ENCODE assay signal across 31 cellular contexts in the genomic region with DNA sequence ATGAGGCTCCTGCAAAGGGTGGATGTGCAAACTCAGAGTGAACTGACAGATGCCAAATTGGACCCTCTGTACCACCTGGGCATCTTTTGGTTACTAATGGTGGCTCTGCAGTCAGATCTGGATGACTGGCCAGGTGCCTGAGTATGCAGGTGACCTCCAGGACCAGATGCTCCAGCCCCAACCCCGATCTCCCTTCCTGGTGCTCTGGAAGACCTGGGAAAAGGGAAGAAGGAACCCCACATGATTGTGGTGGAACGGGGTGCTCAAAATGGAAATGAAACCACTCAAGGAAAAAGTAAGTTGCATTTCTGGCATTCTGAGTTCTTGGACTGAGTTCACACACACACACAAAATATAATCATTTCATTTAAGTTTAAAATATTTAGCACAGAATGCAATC. TPM values are rescaled to one million over a fixed set of nuclear protein-coding genes. Genes with fewer than 3 reads are reported as not detected.
DNase-seq lines count a peak whose midpoint lies in the region; ATAC-seq and TF ChIP-seq lines count a peak whose summit lies in the region.
"Had no signal": no experiment of that assay in that cellular context is flagged by ENCODE, and none has a peak within 500 bp of the region (broad histone marks: within the 10 kb centered on the region; RNA-seq: fewer than 3 reads in every experiment).

No MANE protein-coding gene starts in this region.

- no peaks in the 10 kb centered on the region for H3K36me3 ChIP-seq in DND-41 (ENCODE audit: insufficient read depth, low read length)
- no peaks in the 10 kb centered on the region for H3K36me3 ChIP-seq in lower lobe of right lung
- no peaks in the 10 kb centered on the region for H3K36me3 ChIP-seq in suprapubic skin
- H3K36me3 ChIP-seq: brain microvascular endothelial cell, neural progenitor cell had no signal

- POLR2A ChIA-PET in WTC11 (lab: Charles Lee), result no interaction called here

- TF ChIP-seq CTCF in DND-41 (IDR thresholded peaks at IDR 0.05; ENCODE audit: borderline replicate concordance, extremely low read depth, low read length, poor library complexity, severe bottlenecking), result no peak
- TF ChIP-seq CTCF in WTC11 (IDR thresholded peaks at IDR 0.05), result no peak
- TF ChIP-seq CTCF in lower lobe of right lung (IDR thresholded peaks at IDR 0.05), result no peak
- TF ChIP-seq CTCF in suprapubic skin (IDR thresholded peaks at IDR 0.05), result no peak

- H3K27me3 ChIP-seq in DND-41 (ENCODE audit: insufficient read depth, low read length, poor library complexity) (no peaks in the 10 kb centered on the region), lower lobe of right lung (ENCODE audit: low read depth) (no peaks in the 10 kb centered on the region), suprapubic skin (no peaks in the 10 kb centered on the region)
- H3K27me3 ChIP-seq: brain microvascular endothelial cell, neural progenitor cell had no signal

- DNase-seq in DND-41, result no peak
- no peak for DNase-seq in WTC11 (ENCODE audit: low spot score)
- no peak for DNase-seq in lower lobe of right lung
- no peak for DNase-seq in suprapubic skin (ENCODE audit: low spot score in 2 of 2)
- no peak for DNase-seq in HuH-7 (ENCODE audit: low spot score)
- DNase-seq in NCI-H1092 treated with DMSO at 0.1 percent for 48 hours (lab: John Stamatoyannopoulos, UW), result no peak
- DNase-seq in immature natural killer cell, result no peak
- DNase-seq in inferior parietal cortex (ENCODE audit: extremely low spot score), result no peak
- DNase-seq: activated CD4-positive, alpha-beta T cell treated with anti-CD3 and anti-CD28 coated beads for 1 hour; activated CD8-positive, alpha-beta T cell treated with anti-CD3 and anti-CD28 coated beads, Interleukin-2, amount 10 ng/mL, durations not matched to agents 7 days and 5 days; activated gamma-delta T cell treated with Interleukin-2 at 50 U/mL for 16 hours; activated naive CD8-positive, alpha-beta T cell treated with anti-CD3 and anti-CD28 coated beads, Interleukin-2, amount 50 U/mL, for 24 hours; activated T-cell treated with anti-CD3 and anti-CD28 coated beads, Interleukin-2, amount 50 U/mL, for 1 hour; brain microvascular endothelial cell; Calu3; effector memory CD4-positive, alpha-beta T cell; erythroblast; H7; islet precursor cell; NCI-H1436 treated with DMSO at 0.1 percent for 48 hours; SHP77 treated with DMSO at 0.1 percent for 48 hours; stimulated activated CD8-positive, alpha-beta memory T cell treated with anti-CD3 and anti-CD28 coated beads, Interleukin-4, amount 100 ng/mL, for 48 hours; T-helper 1 cell had no signal

- TF ChIP-seq EP300 in suprapubic skin (IDR thresholded peaks at IDR 0.05), result no peak

- intact Hi-C loops in lower lobe of right lung (cut with DNase I), result no loop called here

- H3K36me3 Mint-ChIP-seq in WTC11 (no peaks in the 10 kb centered on the region), immature natural killer cell (no peaks in the 10 kb centered on the region)
- H3K36me3 Mint-ChIP-seq: IgD-negative memory B cell, neural progenitor cell had no signal

- H3K27me3 Mint-ChIP-seq in WTC11 (ENCODE audit: low read depth), result peaks cover 6% of the 10 kb centered on the region; the same call in 1 of the 2 replicates
- H3K27me3 Mint-ChIP-seq in immature natural killer cell (ENCODE audit: low read depth in 3 of 3), result peaks cover 0 to 6% (median 2%) of the 10 kb centered on the region in 3 donors
- H3K27me3 Mint-ChIP-seq: activated naive CD8-positive, alpha-beta T cell treated with anti-CD3 and anti-CD28 coated beads, Interleukin-2, amount 50 U/mL, for 24 hours; IgD-negative memory B cell had no signal

- H3K4me1 Mint-ChIP-seq in WTC11 (no peaks in the 10 kb centered on the region), immature natural killer cell (no peaks in the 10 kb centered on the region)
- H3K4me1 Mint-ChIP-seq: neural progenitor cell had no signal

- H3K9me3 ChIP-seq in DND-41 (ENCODE audit: insufficient read depth, low read length, severe bottlenecking) (peaks cover 3% of the 10 kb centered on the region), lower lobe of right lung (no peaks in the 10 kb centered on the region), suprapubic skin (no peaks in the 10 kb centered on the region)

- H3K4me2 ChIP-seq in DND-41 (ENCODE audit: insufficient read depth, low read length), result no peak overlapping the region
- H3K4me2 ChIP-seq: neural progenitor cell had no signal

- H3K27ac Mint-ChIP-seq in WTC11, result no peak overlapping the region
- H3K27ac Mint-ChIP-seq in immature natural killer cell, result no peak overlapping the region
- H3K27ac Mint-ChIP-seq: activated CD8-positive, alpha-beta T cell treated with anti-CD3 and anti-CD28 coated beads, Interleukin-2, amount 10 ng/mL, durations not matched to agents 7 days and 5 days; activated naive CD8-positive, alpha-beta T cell treated with anti-CD3 and anti-CD28 coated beads, Interleukin-2, amount 50 U/mL, for 24 hours; neural progenitor cell had no signal

- 46% methylated on average over 2 of the region's 2 CpGs for WGBS in suprapubic skin

- peak overlapping the region; percentile 97 for H3K27ac ChIP-seq in DND-41 (ENCODE audit: low read length)
- peak overlapping the region; percentile 46 for H3K27ac ChIP-seq in lower lobe of right lung
- H3K27ac ChIP-seq in suprapubic skin, result peak overlapping the region; percentile 1
- H3K27ac ChIP-seq: brain microvascular endothelial cell, neural progenitor cell had no signal

- no peak for ATAC-seq in DND-41 (ENCODE audit: insufficient read depth, low read depth)
- ATAC-seq in WTC11, result no peak
- ATAC-seq in lower lobe of right lung, result no peak
- ATAC-seq: activated CD8-positive, alpha-beta T cell treated with anti-CD3 and anti-CD28 coated beads, Interleukin-2, amount 10 ng/mL, durations not matched to agents 7 days and 5 days; activated naive CD8-positive, alpha-beta T cell treated with anti-CD3 and anti-CD28 coated beads, Interleukin-2, amount 50 U/mL, for 24 hours; Panc1 had no signal

- H3K9ac ChIP-seq in DND-41 (ENCODE audit: low read depth, low read length), result peak overlapping the region; percentile 21; the same call in 1 of the 2 replicates
- H3K9ac ChIP-seq: neural progenitor cell had no signal

- no peak for TF ChIP-seq POLR2A in suprapubic skin (IDR thresholded peaks at IDR 0.05)

- H2AFZ ChIP-seq in DND-41 (ENCODE audit: low read depth, low read length), result 0 out of 2 replicates have a peak overlapping the region, but pooled peaks have one; percentile 6
- H2AFZ ChIP-seq: neural progenitor cell had no signal

- no peak overlapping the region for H3K4me3 Mint-ChIP-seq in WTC11
- no peak overlapping the region for H3K4me3 Mint-ChIP-seq in immature natural killer cell
- H3K4me3 Mint-ChIP-seq: activated CD8-positive, alpha-beta T cell treated with anti-CD3 and anti-CD28 coated beads, Interleukin-2, amount 10 ng/mL, durations not matched to agents 7 days and 5 days; activated naive CD8-positive, alpha-beta T cell treated with anti-CD3 and anti-CD28 coated beads, Interleukin-2, amount 50 U/mL, for 24 hours; neural progenitor cell had no signal

- peaks cover 57% of the 10 kb centered on the region for H3K4me1 ChIP-seq in DND-41 (ENCODE audit: insufficient read depth, low read length)
- peaks cover 13% of the 10 kb centered on the region for H3K4me1 ChIP-seq in lower lobe of right lung
- H3K4me1 ChIP-seq in suprapubic skin, result peaks cover 13% of the 10 kb centered on the region
- H3K4me1 ChIP-seq: neural progenitor cell had no signal

- CTCF ChIA-PET in WTC11 (lab: Charles Lee), result no interaction called here

- H3K9me3 Mint-ChIP-seq in WTC11 (no peaks in the 10 kb centered on the region), immature natural killer cell (no peaks in the 10 kb centered on the region)
- H3K9me3 Mint-ChIP-seq: activated naive CD8-positive, alpha-beta T cell treated with anti-CD3 and anti-CD28 coated beads, Interleukin-2, amount 50 U/mL, for 24 hours; IgD-negative memory B cell; neural progenitor cell had no signal

- no peaks in the 10 kb centered on the region for H4K20me1 ChIP-seq in DND-41 (ENCODE audit: insufficient read depth, low read length)

- no peaks in the 10 kb centered on the region for H3K79me2 ChIP-seq in DND-41 (ENCODE audit: insufficient read depth, low read length)

- H3K4me3 ChIP-seq in DND-41 (ENCODE audit: low read depth in 1 of 2, low read length in 2 of 2), result no peak overlapping the region
- H3K4me3 ChIP-seq in lower lobe of right lung, result no peak overlapping the region
- H3K4me3 ChIP-seq in suprapubic skin, result no peak overlapping the region
- H3K4me3 ChIP-seq: lung, neural progenitor cell had no signal

TF ChIP-seq in WTC11, 78 proteins besides CTCF, POLR2A, EP300 and RAD21 (continues in another document):
- TF ChIP-seq SP1 (CRISPR knock-in tag; conservative IDR thresholded peaks at IDR 0.05), result no peak

RNA-seq across cellular contexts. Expression of a gene that starts 9.8 kb away (rescaled TPM):
- total RNA-seq in WTC11 (2021), result 50.8 to 55.5 TPM (median 52.4 TPM) in 3 replicates
- total RNA-seq in lower lobe of right lung, result 82.5 TPM
- 10 to 100 TPM; 24.3 to 74.0 (median 43.3) TPM for total RNA-seq in suprapubic skin
- 1 to 10 TPM in 2 of 3 donors, not detected in 1; 1.5 TPM for polyA plus RNA-seq in immature natural killer cell
- total RNA-seq: Calu3, Daoy, MCF 10A, NCI-H460 had no signal

RNA-seq across cellular contexts. Expression of a gene that starts 12.0 kb away (rescaled TPM):
- total RNA-seq in WTC11 (2021) (20.9 to 25.3 TPM (median 24.7 TPM) in 3 replicates), lower lobe of right lung (24.2 TPM), suprapubic skin (10 to 100 TPM; 38.0 to 77.6 (median 56.9) TPM)
- polyA plus RNA-seq in immature natural killer cell, result 10 to 100 TPM in 1 of 3 donors, 1 to 10 TPM in 2; 5.1 to 23.3 (median 7.2) TPM

RNA-seq across cellular contexts. Expression of a gene that starts 29.0 kb away (rescaled TPM):
- total RNA-seq in WTC11 (2021) (140 to 154 TPM (median 146 TPM) in 3 replicates), lower lobe of right lung (48.3 TPM), suprapubic skin (10 to 100 TPM; 58.7 to 80.5 (median 66.1) TPM)
- 10 to 100 TPM; 39.8 to 65.7 (median 48.4) TPM for polyA plus RNA-seq in immature natural killer cell

RNA-seq across cellular contexts. Expression of a gene that starts 29.0 kb away (rescaled TPM):
- total RNA-seq in WTC11 (2021) (2.4 to 5.6 TPM (median 3.9 TPM) in 3 replicates), lower lobe of right lung (0.44 TPM), suprapubic skin (1 to 10 TPM in 2 of 4 donors, not detected in 2; 2.3 to 5.0 TPM)
- polyA plus RNA-seq in immature natural killer cell, result not detected
- total RNA-seq: Daoy, MCF 10A, NCI-H460 had no signal
- polyA plus RNA-seq: IgD-negative memory B cell had no signal

RNA-seq across cellular contexts. Expression of a gene that starts 46.8 kb away (rescaled TPM):
- 0.39 to 1.6 TPM (median 0.90 TPM) in 3 replicates for total RNA-seq in WTC11 (2021)
- 1.6 TPM for total RNA-seq in lower lobe of right lung
- total RNA-seq in suprapubic skin, result not detected
- not detected for polyA plus RNA-seq in immature natural killer cell
- total RNA-seq: activated CD8-positive, alpha-beta T cell treated with anti-CD3 and anti-CD28 coated beads, Interleukin-2, amount 10 ng/mL, durations not matched to agents 7 days and 5 days; Calu3; Daoy; MCF 10A; NCI-H460; sciatic nerve had no signal
- polyA plus RNA-seq: IgD-negative memory B cell had no signal

Comparison
In these comparisons a context has a peak if more than half of its experiments do, and no peak if none do; other contexts are left out.
1. H3K27ac ChIP-seq: peak in every context shown above with its lines; median percentile 97 in DND-41; 46 in lower lobe of right lung; 1 in suprapubic skin.